24 cellular contexts compared by ENCODE assay signal in genomic region chr20:61647741-61648140, GRCh38.
DNase-seq lines count a peak whose midpoint lies in the region; ATAC-seq and FAIRE-seq lines count a peak whose summit lies in the region.
"Had no signal": no experiment of that assay in that cellular context is flagged by ENCODE, and none has a peak within 500 bp of the region (broad histone marks: within the 10 kb centered on the region; RNA-seq: fewer than 3 reads in every experiment).

No MANE protein-coding gene starts in this region.

- H3K4me1 Mint-ChIP-seq in stimulated activated effector memory CD8-positive, alpha-beta T cell treated with anti-CD3 and anti-CD28 coated beads, Interleukin-12 subunit alpha, Interleukin-12 subunit beta, amount 100 ng/mL, for 72 hours: no peaks in the 10 kb centered on the region
- H3K4me1 Mint-ChIP-seq: CD14-positive monocyte; CD8-positive, alpha-beta memory T cell had no signal

- no peaks in the 10 kb centered on the region for H3K9me3 Mint-ChIP-seq in stimulated activated effector memory CD8-positive, alpha-beta T cell treated with anti-CD3 and anti-CD28 coated beads, Interleukin-12 subunit alpha, Interleukin-12 subunit beta, amount 100 ng/mL, for 72 hours
- H3K9me3 Mint-ChIP-seq: CD4-positive, alpha-beta T cell had no signal

- no peak overlapping the region for H3K4me3 Mint-ChIP-seq in stimulated activated effector memory CD8-positive, alpha-beta T cell treated with anti-CD3 and anti-CD28 coated beads, Interleukin-12 subunit alpha, Interleukin-12 subunit beta, amount 100 ng/mL, for 72 hours
- H3K4me3 Mint-ChIP-seq: CD14-positive monocyte; CD4-positive, alpha-beta T cell; CD8-positive, alpha-beta memory T cell; GM23338 had no signal

- DNase-seq in ELF-1 (ENCODE audit: low read depth, low spot score) (peak; percentile 25), HTR-8/SVneo (ENCODE audit: insufficient read length, low spot score) (no peak), islet precursor cell (peak; percentile 54), NCI-H187 treated with DMSO at 0.1 percent for 48 hours (lab: John Stamatoyannopoulos, UW) (no peak)
- DNase-seq in stimulated activated effector memory CD8-positive, alpha-beta T cell treated with anti-CD3 and anti-CD28 coated beads, Interleukin-12 subunit alpha, Interleukin-12 subunit beta, amount 100 ng/mL, for 72 hours (ENCODE audit: low spot score in 2 of 2): no peak
- DNase-seq in activated CD4-positive, alpha-beta T cell treated with anti-CD3 and anti-CD28 coated beads for 48 hours: no peak
- DNase-seq: 8988T; ACHN; AML-193; BE2C; CD4-positive, alpha-beta T cell; CD8-positive, alpha-beta memory T cell; DMS 273 treated with DMSO at 0.1 percent for 48 hours; DMS79; EL; GF-D8 had no signal

- peak; percentile 17 for ATAC-seq in stimulated activated effector memory CD8-positive, alpha-beta T cell treated with anti-CD3 and anti-CD28 coated beads, Interleukin-12 subunit alpha, Interleukin-12 subunit beta, amount 100 ng/mL, for 72 hours
- ATAC-seq in HG03571 (IDR thresholded peaks at IDR 0.05; ENCODE audit: unreplicated experiment): no peak
- ATAC-seq: A549, GM23338 had no signal

- FAIRE-seq in HTR-8/SVneo (lab: Jason Lieb, UNC): peak; percentile 52
- FAIRE-seq: A549, D721Med, GM12891, GM18507, H54 had no signal

- no peak overlapping the region for H3K27ac Mint-ChIP-seq in stimulated activated effector memory CD8-positive, alpha-beta T cell treated with anti-CD3 and anti-CD28 coated beads, Interleukin-12 subunit alpha, Interleukin-12 subunit beta, amount 100 ng/mL, for 72 hours
- H3K27ac Mint-ChIP-seq: CD14-positive monocyte; CD4-positive, alpha-beta T cell; CD8-positive, alpha-beta memory T cell; GM23338 had no signal

- no peaks in the 10 kb centered on the region for H3K36me3 Mint-ChIP-seq in stimulated activated effector memory CD8-positive, alpha-beta T cell treated with anti-CD3 and anti-CD28 coated beads, Interleukin-12 subunit alpha, Interleukin-12 subunit beta, amount 100 ng/mL, for 72 hours
- H3K36me3 Mint-ChIP-seq: CD14-positive monocyte; CD8-positive, alpha-beta memory T cell had no signal

Comparison
In these comparisons a context has a peak if more than half of its experiments do, and no peak if none do; other contexts are left out.
1. DNase-seq: peak in ELF-1 (single experiment) and islet precursor cell (single experiment); none in HTR-8/SVneo (single experiment), stimulated activated effector memory CD8-positive, alpha-beta T cell treated with anti-CD3 and anti-CD28 coated beads, Interleukin-12 subunit alpha, Interleukin-12 subunit beta, amount 100 ng/mL, for 72 hours (0 of 2), activated CD4-positive, alpha-beta T cell treated with anti-CD3 and anti-CD28 coated beads for 48 hours (single experiment) and NCI-H187 treated with DMSO at 0.1 percent for 48 hours (single experiment).